Comparison of ENCODE assay signal across 12 cellular contexts in the genomic region with DNA sequence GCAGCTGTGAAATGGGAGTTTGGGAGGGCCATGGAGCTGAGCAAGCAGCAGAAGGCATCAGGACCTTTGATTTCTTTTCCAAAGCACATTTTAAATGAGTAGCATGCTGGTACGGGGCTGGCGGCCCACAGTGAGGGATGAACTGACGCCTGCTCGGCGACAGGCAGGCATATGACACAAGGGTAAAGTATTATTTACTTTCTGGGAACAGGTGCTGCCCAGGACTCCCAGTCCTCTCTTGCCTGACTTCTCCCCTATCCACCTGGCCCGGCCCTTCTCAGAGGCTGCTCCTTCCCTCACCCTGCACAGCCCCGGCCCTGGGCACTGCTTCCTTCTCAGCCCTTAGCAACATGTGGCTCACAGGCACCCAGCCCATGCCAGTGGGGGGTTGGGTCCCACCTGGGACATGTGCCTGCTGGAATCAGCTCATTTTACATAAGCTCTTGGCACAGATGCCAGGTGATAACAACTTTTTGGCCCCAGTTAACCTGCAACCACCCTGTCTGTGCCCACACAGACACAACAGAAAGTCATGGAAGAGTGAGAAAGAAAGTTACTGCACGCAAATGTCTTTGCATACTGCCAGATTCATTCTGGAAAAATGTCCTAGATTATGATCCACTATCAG.
A peak's percentile ranks its signal among the peaks of the same experiment; 100 is the strongest.
DNase-seq lines count a peak whose midpoint lies in the region; ATAC-seq and TF ChIP-seq lines count a peak whose summit lies in the region.
"Had no signal": no experiment of that assay in that cellular context is flagged by ENCODE, and none has a peak within 500 bp of the region (broad histone marks: within the 10 kb centered on the region; RNA-seq: fewer than 3 reads in every experiment).

No MANE protein-coding gene starts in this region.

- peaks cover 13% of the 10 kb centered on the region for H3K4me1 Mint-ChIP-seq in neural progenitor cell
- H3K4me1 Mint-ChIP-seq in endothelial cell (ENCODE audit: unreplicated experiment) = no peaks in the 10 kb centered on the region
- H3K4me1 Mint-ChIP-seq: activated T-helper 17 cell treated with anti-CD3 and anti-CD28 coated beads, Interleukin-2, amount 50 U/mL, for 72 hours had no signal

- TF ChIP-seq CTCF in heart left ventricle (IDR thresholded peaks at IDR 0.05) (no peak), gastrocnemius medialis (IDR thresholded peaks at IDR 0.05 in 4 of 5, conservative IDR thresholded peaks at IDR 0.05 in 1 of 5) (no peak), neural progenitor cell (IDR thresholded peaks at IDR 0.05) (no peak), endothelial cell (IDR thresholded peaks at IDR 0.05; ENCODE audit: unreplicated experiment) (no peak)

- no peaks in the 10 kb centered on the region for H3K36me3 ChIP-seq in heart left ventricle
- H3K36me3 ChIP-seq in gastrocnemius medialis = no peaks in the 10 kb centered on the region
- H3K36me3 ChIP-seq in neural progenitor cell = no peaks in the 10 kb centered on the region

- peak; percentile 59 to 84 (median 80) for ATAC-seq in heart left ventricle
- ATAC-seq in gastrocnemius medialis = peak; percentile 84 to 88
- no peak for ATAC-seq in GM19452 (IDR thresholded peaks at IDR 0.05; ENCODE audit: unreplicated experiment)
- ATAC-seq: activated T-helper 17 cell treated with anti-CD3 and anti-CD28 coated beads, Interleukin-2, amount 50 U/mL, for 72 hours had no signal

- H4K20me1 ChIP-seq in neural progenitor cell (ENCODE audit: low read depth) = no peaks in the 10 kb centered on the region

- peak; percentile 51 for DNase-seq in Daoy (ENCODE audit: low read depth)
- peak; percentile 78 for DNase-seq in NCI-H2196 (lab: John Stamatoyannopoulos, UW; ENCODE audit: unreplicated experiment)
- DNase-seq in heart left ventricle = peak in 4 of 5 donors; percentile 29 to 67 (median 52)
- peak; percentile 95 to 98 for DNase-seq in gastrocnemius medialis
- DNase-seq in stimulated activated CD4-positive, alpha-beta T cell treated with anti-CD3 and anti-CD28 coated beads, Interleukin-15, amount 100 ng/mL, for 24 hours = no peak
- no peak for DNase-seq in neural progenitor cell (ENCODE audit: low spot score)
- DNase-seq in endothelial cell (ENCODE audit: low spot score) = no peak
- DNase-seq: hypothalamus; nephron progenitor cell; stimulated activated CD4-positive, alpha-beta T cell treated with anti-CD3 and anti-CD28 coated beads, Interleukin-1b, Interleukin-23, amount 100 ng/mL, for 48 hours had no signal

- H3K9me3 Mint-ChIP-seq in neural progenitor cell (no peaks in the 10 kb centered on the region), endothelial cell (ENCODE audit: unreplicated experiment) (no peaks in the 10 kb centered on the region)
- H3K9me3 Mint-ChIP-seq: activated T-helper 17 cell treated with anti-CD3 and anti-CD28 coated beads, Interleukin-2, amount 50 U/mL, for 72 hours; nephron progenitor cell had no signal

- in situ Hi-C loops in gastrocnemius medialis (cut with MboI; ENCODE audit: low sequenced_read_pairs in 4 of 4) = loop anchor here in 3 of 4 donors (5.0 to 25.0 kb wide), 2 partner anchors 80 to 115 kb away; partner anchors contain the start of gene GADD45A (in 2 of the 3)

- no peaks in the 10 kb centered on the region for H3F3A ChIP-seq in neural progenitor cell (ENCODE audit: low read depth)

- H3K27ac Mint-ChIP-seq in neural progenitor cell (no peak overlapping the region), endothelial cell (ENCODE audit: unreplicated experiment) (no peak overlapping the region)
- H3K27ac Mint-ChIP-seq: activated T-helper 17 cell treated with anti-CD3 and anti-CD28 coated beads, Interleukin-2, amount 50 U/mL, for 72 hours; nephron progenitor cell had no signal

- peaks cover 0 to 24% (median 6%) of the 10 kb centered on the region in 12 donors for H3K4me1 ChIP-seq in heart left ventricle
- peaks cover 27 to 38% of the 10 kb centered on the region in 2 donors for H3K4me1 ChIP-seq in gastrocnemius medialis
- H3K4me1 ChIP-seq in neural progenitor cell = no peaks in the 10 kb centered on the region

- no peaks in the 10 kb centered on the region for H3K79me2 ChIP-seq in neural progenitor cell (ENCODE audit: low read depth)

- H3K36me3 Mint-ChIP-seq in neural progenitor cell (no peaks in the 10 kb centered on the region), endothelial cell (ENCODE audit: low read depth, unreplicated experiment) (no peaks in the 10 kb centered on the region)

- H3K27me3 ChIP-seq in heart left ventricle = no peaks in the 10 kb centered on the region
- H3K27me3 ChIP-seq in gastrocnemius medialis = no peaks in the 10 kb centered on the region
- no peaks in the 10 kb centered on the region for H3K27me3 ChIP-seq in neural progenitor cell

- TF ChIP-seq POLR2A in heart left ventricle (IDR thresholded peaks at IDR 0.05) (no peak), gastrocnemius medialis (IDR thresholded peaks at IDR 0.05) (peak; percentile 45 to 65)

- no peak overlapping the region for H3K4me3 Mint-ChIP-seq in neural progenitor cell
- no peak overlapping the region for H3K4me3 Mint-ChIP-seq in endothelial cell (ENCODE audit: unreplicated experiment)
- H3K4me3 Mint-ChIP-seq: activated T-helper 17 cell treated with anti-CD3 and anti-CD28 coated beads, Interleukin-2, amount 50 U/mL, for 72 hours; nephron progenitor cell had no signal

- H3K4me3 ChIP-seq in heart left ventricle (no peak overlapping the region), gastrocnemius medialis (peak overlapping the region; percentile 21 to 41 (median 32)), neural progenitor cell (no peak overlapping the region)

- H3K9ac ChIP-seq in neural progenitor cell = no peak overlapping the region

- no peaks in the 10 kb centered on the region for H3K9me3 ChIP-seq in heart left ventricle
- no peaks in the 10 kb centered on the region for H3K9me3 ChIP-seq in gastrocnemius medialis
- H3K9me3 ChIP-seq in neural progenitor cell (ENCODE audit: low read depth) = no peaks in the 10 kb centered on the region

- H3K4me2 ChIP-seq in neural progenitor cell = no peak overlapping the region

- H3K27me3 Mint-ChIP-seq in neural progenitor cell (ENCODE audit: insufficient read depth, low read depth) (peaks cover 6% of the 10 kb centered on the region), endothelial cell (ENCODE audit: unreplicated experiment) (peaks cover 4% of the 10 kb centered on the region)

- H2AFZ ChIP-seq in neural progenitor cell (replicated peaks) = no peak overlapping the region

- intact Hi-C loops in heart left ventricle (cut with DNase I) (no loop called here), gastrocnemius medialis (cut with DNase I; ENCODE audit: low total_unique reads) (loop anchor here (1.0 kb wide), 2 partner anchors 12 to 114 kb away; no protein-coding TSS in a partner anchor)

- 53 to 70% (median 56%) methylated on average over 8 of the region's 8 CpGs for WGBS in heart left ventricle, 4 donors

- peak overlapping the region in 1 of 12 donors; percentile 34 for H3K27ac ChIP-seq in heart left ventricle
- peak overlapping the region; percentile 90 to 96 (median 92) for H3K27ac ChIP-seq in gastrocnemius medialis
- no peak overlapping the region for H3K27ac ChIP-seq in neural progenitor cell

Comparison
In these comparisons a context has a peak if more than half of its experiments do, and no peak if none do; other contexts are left out.
1. DNase-seq: peak in Daoy (single experiment), NCI-H2196 (single experiment), heart left ventricle (4 of 5) and gastrocnemius medialis (2 of 2); none in stimulated activated CD4-positive, alpha-beta T cell treated with anti-CD3 and anti-CD28 coated beads, Interleukin-15, amount 100 ng/mL, for 24 hours (single experiment), neural progenitor cell (single experiment) and endothelial cell (single experiment).
2. H3K4me3 ChIP-seq: peak in gastrocnemius medialis (4 of 4); none in heart left ventricle (0 of 12) and neural progenitor cell (single experiment).
3. POLR2A ChIP-seq: peak in gastrocnemius medialis (2 of 2); none in heart left ventricle (0 of 2).